Comparison of ENCODE assay signal across 9 cellular contexts in genomic region chr19:11551603-11552235, GRCh38. TPM values are rescaled to one million over a fixed set of nuclear protein-coding genes. Genes with fewer than 3 reads are reported as not detected.
DNase-seq lines count a peak whose midpoint lies in the region; ATAC-seq and TF ChIP-seq lines count a peak whose summit lies in the region.
"Had no signal": no experiment of that assay in that cellular context is flagged by ENCODE, and none has a peak within 500 bp of the region (broad histone marks: within the 10 kb centered on the region; RNA-seq: fewer than 3 reads in every experiment).

No MANE protein-coding gene starts in this region.

- H3K4me1 Mint-ChIP-seq in nephron progenitor cell (peaks cover 10% of the 10 kb centered on the region), T-cell (peaks cover 13 to 21% (median 15%) of the 10 kb centered on the region in 3 donors)

- peak; percentile 64 for TF ChIP-seq CTCF in BE2C (IDR thresholded peaks at IDR 0.05; ENCODE audit: low read depth, low read length)
- TF ChIP-seq CTCF in HFF-Myc (IDR thresholded peaks at IDR 0.05; ENCODE audit: low read depth, low read length, missing control alignments), result peak; percentile 55
- peak; percentile 70 for TF ChIP-seq CTCF in choroid plexus epithelial cell (conservative IDR thresholded peaks at IDR 0.05; ENCODE audit: low read depth, low read length)
- peak; percentile 30 for TF ChIP-seq CTCF in nephron progenitor cell (IDR thresholded peaks at IDR 0.05)

- H3K4me3 Mint-ChIP-seq in nephron progenitor cell (no peak overlapping the region), T-cell (no peak overlapping the region)
- H3K4me3 Mint-ChIP-seq: stimulated activated naive CD8-positive, alpha-beta T cell treated with anti-CD3 and anti-CD28 coated beads, Interleukin-15, Interleukin-2, amounts not matched to agents 100 ng/mL and 50 ng/mL, for 24 hours had no signal

- H3K36me3 Mint-ChIP-seq in nephron progenitor cell (ENCODE audit: low read depth) (peaks cover 7% of the 10 kb centered on the region), T-cell (peaks cover 19% of the 10 kb centered on the region)

- no peaks in the 10 kb centered on the region for H3K27me3 ChIP-seq in BE2C

- no peaks in the 10 kb centered on the region for H3K4me1 ChIP-seq in BE2C

- H3K36me3 ChIP-seq in BE2C, result peaks cover 31% of the 10 kb centered on the region

- DNase-seq in BE2C, result peak; percentile 63
- DNase-seq in HFF-Myc (ENCODE audit: extremely low read depth, low read depth), result no peak
- no peak for DNase-seq in choroid plexus epithelial cell (ENCODE audit: low read depth)
- DNase-seq in nephron progenitor cell, result peak; percentile 52
- no peak for DNase-seq in NCI-H1694 treated with DMSO at 0.1 percent for 48 hours (lab: John Stamatoyannopoulos, UW)
- DNase-seq in putamen (ENCODE audit: low spot score), result no peak
- DNase-seq in T-cell, result no peak

- H3K9me3 ChIP-seq in BE2C, result no peaks in the 10 kb centered on the region

- POLR2A ChIA-PET in T-cell (lab: Charles Lee), result no interaction called here

- H3K27me3 Mint-ChIP-seq in nephron progenitor cell (ENCODE audit: low read depth, poor library complexity) (peaks cover 7% of the 10 kb centered on the region), T-cell (no peaks in the 10 kb centered on the region)
- H3K27me3 Mint-ChIP-seq: stimulated activated naive CD8-positive, alpha-beta T cell treated with anti-CD3 and anti-CD28 coated beads, Interleukin-15, Interleukin-2, amounts not matched to agents 100 ng/mL and 50 ng/mL, for 24 hours had no signal

- H3K9me3 Mint-ChIP-seq in nephron progenitor cell, result no peaks in the 10 kb centered on the region
- no peaks in the 10 kb centered on the region for H3K9me3 Mint-ChIP-seq in T-cell
- H3K9me3 Mint-ChIP-seq: stimulated activated naive CD8-positive, alpha-beta T cell treated with anti-CD3 and anti-CD28 coated beads, Interleukin-15, Interleukin-2, amounts not matched to agents 100 ng/mL and 50 ng/mL, for 24 hours had no signal

- ATAC-seq in HG03135 (IDR thresholded peaks at IDR 0.05; ENCODE audit: unreplicated experiment) (no peak), T-cell (replicated peaks in 1 of 4) (no peak)

- CTCF ChIA-PET in T-cell (lab: Charles Lee), result no interaction called here

- H3K4me3 ChIP-seq in BE2C (ENCODE audit: low read depth, low read length) (no peak overlapping the region), HFF-Myc (replicated peaks; ENCODE audit: low read depth, low read length) (no peak overlapping the region), choroid plexus epithelial cell (ENCODE audit: low read depth, low read length) (no peak overlapping the region)

- H3K27ac Mint-ChIP-seq in nephron progenitor cell, result no peak overlapping the region
- H3K27ac Mint-ChIP-seq in T-cell, result no peak overlapping the region
- H3K27ac Mint-ChIP-seq: stimulated activated naive CD8-positive, alpha-beta T cell treated with anti-CD3 and anti-CD28 coated beads, Interleukin-15, Interleukin-2, amounts not matched to agents 100 ng/mL and 50 ng/mL, for 24 hours had no signal

RNA-seq across cellular contexts. Expression of gene ELOF1, which starts 7.3 kb away (rescaled TPM):
- 314 TPM for polyA plus RNA-seq in BE2C (2012; ENCODE audit: insufficient read depth, insufficient read length, low read depth)
- total RNA-seq in T-cell, result 10 to 100 TPM; 38.3 to 48.2 (median 46.6) TPM

RNA-seq across cellular contexts. Expression of gene CNN1, which starts 13.1 kb away (rescaled TPM):
- 1.4 TPM for polyA plus RNA-seq in BE2C (2012; ENCODE audit: insufficient read depth, insufficient read length, low read depth)
- under 1 TPM in 3 of 5 donors, not detected in 2; 0.26 to 0.96 (median 0.51) TPM for total RNA-seq in T-cell

RNA-seq across cellular contexts. Expression of gene ECSIT, which starts 22.8 kb away (rescaled TPM):
- polyA plus RNA-seq in BE2C (2012; ENCODE audit: insufficient read depth, insufficient read length, low read depth), result 291 TPM
- 10 to 100 TPM; 28.8 to 52.0 (median 48.4) TPM for total RNA-seq in T-cell

RNA-seq across cellular contexts. Expression of gene ACP5, which starts 25.7 kb away (rescaled TPM):
- polyA plus RNA-seq in BE2C (2012; ENCODE audit: insufficient read depth, insufficient read length, low read depth), result 118 TPM
- 10 to 100 TPM; 16.2 to 29.8 (median 18.6) TPM for total RNA-seq in T-cell

RNA-seq across cellular contexts. Expression of gene ZNF627, which starts 45.6 kb away (rescaled TPM):
- 9.6 TPM for polyA plus RNA-seq in BE2C (2012; ENCODE audit: insufficient read depth, insufficient read length, low read depth)
- total RNA-seq in T-cell, result 10 to 100 TPM in 3 of 5 donors, 1 to 10 TPM in 2; 5.6 to 11.9 (median 10.6) TPM

Comparison
In these comparisons a context has a peak if more than half of its experiments do, and no peak if none do; other contexts are left out.
1. DNase-seq: peak in BE2C (single experiment) and nephron progenitor cell (single experiment); none in HFF-Myc (single experiment), choroid plexus epithelial cell (single experiment), NCI-H1694 treated with DMSO at 0.1 percent for 48 hours (single experiment), putamen (single experiment) and T-cell (0 of 34).
2. Peak in every context shown above with its lines, with median percentiles within 50 percentile points of each other: CTCF ChIP-seq.